Comparison of ENCODE assay signal across 8 cellular contexts in genomic region chr6:27694547-27694874, GRCh38.
A peak's percentile ranks its signal among the peaks of the same experiment; 100 is the strongest.
DNase-seq lines count a peak whose midpoint lies in the region; ATAC-seq and TF ChIP-seq lines count a peak whose summit lies in the region.

No MANE protein-coding gene starts in this region.

- H3K27me3 ChIP-seq in suprapubic skin, result peaks cover 19% of the 10 kb centered on the region

- no peaks in the 10 kb centered on the region for H3K9me3 Mint-ChIP-seq in activated T-cell treated with anti-CD3 and anti-CD28 coated beads, Interleukin-2, amount 50 U/mL, for 4 hours
- H3K9me3 Mint-ChIP-seq in WTC11, result no peaks in the 10 kb centered on the region

- TF ChIP-seq CTCF in WTC11 (IDR thresholded peaks at IDR 0.05) (no peak), suprapubic skin (IDR thresholded peaks at IDR 0.05) (no peak)

- H3K4me1 ChIP-seq in suprapubic skin, result no peaks in the 10 kb centered on the region

- 39% methylated on average over 7 of the region's 7 CpGs for WGBS in suprapubic skin

- H3K4me1 Mint-ChIP-seq in activated T-cell treated with anti-CD3 and anti-CD28 coated beads, Interleukin-2, amount 50 U/mL, for 4 hours (ENCODE audit: low read depth), result peaks cover 18% of the 10 kb centered on the region
- H3K4me1 Mint-ChIP-seq in WTC11, result peaks cover 12% of the 10 kb centered on the region

- H3K36me3 Mint-ChIP-seq in activated T-cell treated with anti-CD3 and anti-CD28 coated beads, Interleukin-2, amount 50 U/mL, for 4 hours (ENCODE audit: insufficient read depth), result peaks cover 6% of the 10 kb centered on the region
- no peaks in the 10 kb centered on the region; the same call in 1 of the 2 replicates for H3K36me3 Mint-ChIP-seq in WTC11

- H3K4me3 Mint-ChIP-seq in activated T-cell treated with anti-CD3 and anti-CD28 coated beads, Interleukin-2, amount 50 U/mL, for 4 hours, result peak overlapping the region; percentile 93
- peak overlapping the region; percentile 97 for H3K4me3 Mint-ChIP-seq in WTC11

- H3K4me3 ChIP-seq in iPS-11a (ENCODE audit: low read depth, low read length) (peak overlapping the region; percentile 92), suprapubic skin (peak overlapping the region; percentile 57)

- CTCF ChIA-PET in WTC11 (lab: Charles Lee), result interaction anchor here (1.3 kb wide), 1 partner anchor 58 kb away, joined by 13 read pairs; no protein-coding TSS in a partner anchor

- no peak overlapping the region for H3K27ac ChIP-seq in suprapubic skin

- POLR2A ChIA-PET in WTC11 (lab: Charles Lee), result interaction anchor here (0.6 kb wide), 1 partner anchor 40 kb away, joined by 7 read pairs; no protein-coding TSS in a partner anchor

- DNase-seq in activated T-cell treated with anti-CD3 and anti-CD28 coated beads, Interleukin-2, amount 50 U/mL, for 4 hours, result no peak
- no peak for DNase-seq in activated T-cell treated with anti-CD3 and anti-CD28 coated beads, Interleukin-2, amount 50 U/mL, for 48 hours
- DNase-seq in WTC11 (ENCODE audit: low spot score), result no peak
- DNase-seq in suprapubic skin (ENCODE audit: low spot score in 2 of 2), result no peak
- DNase-seq in NCI-H226, result no peak

- no peaks in the 10 kb centered on the region for H3K36me3 ChIP-seq in suprapubic skin

- no peaks in the 10 kb centered on the region for H3K27me3 Mint-ChIP-seq in activated T-cell treated with anti-CD3 and anti-CD28 coated beads, Interleukin-2, amount 50 U/mL, for 4 hours (ENCODE audit: low read depth)
- H3K27me3 Mint-ChIP-seq in WTC11 (ENCODE audit: low read depth), result peaks cover 4% of the 10 kb centered on the region

- H3K9me3 ChIP-seq in suprapubic skin, result no peaks in the 10 kb centered on the region

- peak in 1 of 2 donors; percentile 20 for ATAC-seq in activated T-cell treated with anti-CD3 and anti-CD28 coated beads, Interleukin-2, amount 50 U/mL, for 4 hours
- ATAC-seq in WTC11, result no peak
- no peak for ATAC-seq in GM18873 (IDR thresholded peaks at IDR 0.05; ENCODE audit: low FRiP score, unreplicated experiment)
- ATAC-seq in HG03469 (IDR thresholded peaks at IDR 0.05; ENCODE audit: unreplicated experiment), result no peak

- TF ChIP-seq EP300 in suprapubic skin (IDR thresholded peaks at IDR 0.05), result no peak

- peak overlapping the region; percentile 95 for H3K27ac Mint-ChIP-seq in WTC11

- no peak for TF ChIP-seq POLR2A in suprapubic skin (IDR thresholded peaks at IDR 0.05)

TF ChIP-seq in WTC11, 78 proteins besides CTCF, POLR2A, EP300 and RAD21:
- TF ChIP-seq MLX (CRISPR knock-in tag; IDR thresholded peaks at IDR 0.05), result no peak
- no peak for TF ChIP-seq ZNF121 (CRISPR knock-in tag; IDR thresholded peaks at IDR 0.05)
- TF ChIP-seq RORB (CRISPR knock-in tag; IDR thresholded peaks at IDR 0.05), result no peak
- TF ChIP-seq, protein P1, sequence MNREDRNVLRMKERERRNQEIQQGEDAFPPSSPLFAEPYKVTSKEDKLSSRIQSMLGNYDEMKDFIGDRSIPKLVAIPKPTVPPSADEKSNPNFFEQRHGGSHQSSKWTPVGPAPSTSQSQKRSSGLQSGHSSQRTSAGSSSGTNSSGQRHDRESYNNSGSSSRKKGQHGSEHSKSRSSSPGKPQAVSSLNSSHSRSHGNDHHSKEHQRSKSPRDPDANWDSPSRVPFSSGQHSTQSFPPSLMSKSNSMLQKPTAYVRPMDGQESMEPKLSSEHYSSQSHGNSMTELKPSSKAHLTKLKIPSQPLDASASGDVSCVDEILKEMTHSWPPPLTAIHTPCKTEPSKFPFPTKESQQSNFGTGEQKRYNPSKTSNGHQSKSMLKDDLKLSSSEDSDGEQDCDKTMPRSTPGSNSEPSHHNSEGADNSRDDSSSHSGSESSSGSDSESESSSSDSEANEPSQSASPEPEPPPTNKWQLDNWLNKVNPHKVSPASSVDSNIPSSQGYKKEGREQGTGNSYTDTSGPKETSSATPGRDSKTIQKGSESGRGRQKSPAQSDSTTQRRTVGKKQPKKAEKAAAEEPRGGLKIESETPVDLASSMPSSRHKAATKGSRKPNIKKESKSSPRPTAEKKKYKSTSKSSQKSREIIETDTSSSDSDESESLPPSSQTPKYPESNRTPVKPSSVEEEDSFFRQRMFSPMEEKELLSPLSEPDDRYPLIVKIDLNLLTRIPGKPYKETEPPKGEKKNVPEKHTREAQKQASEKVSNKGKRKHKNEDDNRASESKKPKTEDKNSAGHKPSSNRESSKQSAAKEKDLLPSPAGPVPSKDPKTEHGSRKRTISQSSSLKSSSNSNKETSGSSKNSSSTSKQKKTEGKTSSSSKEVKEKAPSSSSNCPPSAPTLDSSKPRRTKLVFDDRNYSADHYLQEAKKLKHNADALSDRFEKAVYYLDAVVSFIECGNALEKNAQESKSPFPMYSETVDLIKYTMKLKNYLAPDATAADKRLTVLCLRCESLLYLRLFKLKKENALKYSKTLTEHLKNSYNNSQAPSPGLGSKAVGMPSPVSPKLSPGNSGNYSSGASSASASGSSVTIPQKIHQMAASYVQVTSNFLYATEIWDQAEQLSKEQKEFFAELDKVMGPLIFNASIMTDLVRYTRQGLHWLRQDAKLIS (CRISPR knock-in tag; IDR thresholded peaks at IDR 0.05; ENCODE audit: borderline replicate concordance), result no peak
- TF ChIP-seq GTF2I (CRISPR knock-in tag; conservative IDR thresholded peaks at IDR 0.05), result no peak
- TF ChIP-seq NFE2L1 (CRISPR knock-in tag; IDR thresholded peaks at IDR 0.05), result no peak
- TF ChIP-seq, protein P2, sequence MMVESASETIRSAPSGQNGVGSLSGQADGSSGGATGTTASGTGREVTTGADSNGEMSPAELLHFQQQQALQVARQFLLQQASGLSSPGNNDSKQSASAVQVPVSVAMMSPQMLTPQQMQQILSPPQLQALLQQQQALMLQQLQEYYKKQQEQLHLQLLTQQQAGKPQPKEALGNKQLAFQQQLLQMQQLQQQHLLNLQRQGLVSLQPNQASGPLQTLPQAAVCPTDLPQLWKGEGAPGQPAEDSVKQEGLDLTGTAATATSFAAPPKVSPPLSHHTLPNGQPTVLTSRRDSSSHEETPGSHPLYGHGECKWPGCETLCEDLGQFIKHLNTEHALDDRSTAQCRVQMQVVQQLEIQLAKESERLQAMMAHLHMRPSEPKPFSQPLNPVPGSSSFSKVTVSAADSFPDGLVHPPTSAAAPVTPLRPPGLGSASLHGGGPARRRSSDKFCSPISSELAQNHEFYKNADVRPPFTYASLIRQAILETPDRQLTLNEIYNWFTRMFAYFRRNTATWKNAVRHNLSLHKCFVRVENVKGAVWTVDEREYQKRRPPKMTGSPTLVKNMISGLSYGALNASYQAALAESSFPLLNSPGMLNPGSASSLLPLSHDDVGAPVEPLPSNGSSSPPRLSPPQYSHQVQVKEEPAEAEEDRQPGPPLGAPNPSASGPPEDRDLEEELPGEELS (CRISPR knock-in tag; IDR thresholded peaks at IDR 0.05), result no peak
- no peak for TF ChIP-seq PRRX2 (CRISPR knock-in tag; IDR thresholded peaks at IDR 0.05)
- TF ChIP-seq TEAD1 (CRISPR knock-in tag; IDR thresholded peaks at IDR 0.05), result no peak
- TF ChIP-seq SP1 (CRISPR knock-in tag; conservative IDR thresholded peaks at IDR 0.05), result no peak
- TF ChIP-seq, protein P3, sequence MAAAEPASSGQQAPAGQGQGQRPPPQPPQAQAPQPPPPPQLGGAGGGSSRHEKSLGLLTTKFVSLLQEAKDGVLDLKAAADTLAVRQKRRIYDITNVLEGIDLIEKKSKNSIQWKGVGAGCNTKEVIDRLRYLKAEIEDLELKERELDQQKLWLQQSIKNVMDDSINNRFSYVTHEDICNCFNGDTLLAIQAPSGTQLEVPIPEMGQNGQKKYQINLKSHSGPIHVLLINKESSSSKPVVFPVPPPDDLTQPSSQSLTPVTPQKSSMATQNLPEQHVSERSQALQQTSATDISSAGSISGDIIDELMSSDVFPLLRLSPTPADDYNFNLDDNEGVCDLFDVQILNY (CRISPR knock-in tag; IDR thresholded peaks at IDR 0.05), result no peak
- TF ChIP-seq, protein P4, sequence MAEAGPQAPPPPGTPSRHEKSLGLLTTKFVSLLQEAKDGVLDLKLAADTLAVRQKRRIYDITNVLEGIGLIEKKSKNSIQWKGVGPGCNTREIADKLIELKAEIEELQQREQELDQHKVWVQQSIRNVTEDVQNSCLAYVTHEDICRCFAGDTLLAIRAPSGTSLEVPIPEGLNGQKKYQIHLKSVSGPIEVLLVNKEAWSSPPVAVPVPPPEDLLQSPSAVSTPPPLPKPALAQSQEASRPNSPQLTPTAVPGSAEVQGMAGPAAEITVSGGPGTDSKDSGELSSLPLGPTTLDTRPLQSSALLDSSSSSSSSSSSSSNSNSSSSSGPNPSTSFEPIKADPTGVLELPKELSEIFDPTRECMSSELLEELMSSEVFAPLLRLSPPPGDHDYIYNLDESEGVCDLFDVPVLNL (CRISPR knock-in tag; IDR thresholded peaks at IDR 0.05; ENCODE audit: borderline replicate concordance, low read depth), result no peak
- TF ChIP-seq GABPB1 (CRISPR knock-in tag; IDR thresholded peaks at IDR 0.05), result no peak
- TF ChIP-seq JUN (CRISPR knock-in tag; IDR thresholded peaks at IDR 0.05), result no peak
- no peak for TF ChIP-seq MYBL2 (CRISPR knock-in tag; IDR thresholded peaks at IDR 0.05)
TF ChIP-seq in WTC11: peak in this region for 0.
